In genomic region chr4:42473071-42473684, GRCh38 we compare ENCODE assay signal across 23 cellular contexts.
"Had no signal": no experiment of that assay in that cellular context is flagged by ENCODE, and none has a peak within 500 bp of the region (broad histone marks: within the 10 kb centered on the region; RNA-seq: fewer than 3 reads in every experiment).

No MANE protein-coding gene starts in this region.

- DNase-seq: effector CD4-positive, alpha-beta T cell; endodermal cell; erythroblast; foreskin keratinocyte; kidney; left cardiac atrium; left ventricle myocardium superior; mesendoderm; naive B cell; nephron progenitor cell; psoas muscle; retina; right lobe of liver; spleen; stimulated activated CD4-positive, alpha-beta T cell treated with anti-CD3 and anti-CD28 coated beads, Interleukin-15, amount 100 ng/mL, for 24 hours; stimulated activated CD4-positive, alpha-beta T cell treated with anti-CD3 and anti-CD28 coated beads, Interleukin-1b, Interleukin-23, amount 100 ng/mL, for 48 hours; stimulated activated CD4-positive, alpha-beta T cell treated with anti-CD3 and anti-CD28 coated beads, Interleukin-4, amount 100 ng/mL, for 24 hours; testis; transverse colon had no signal

- H3K36me3 ChIP-seq: neutrophil, right lobe of liver, transverse colon had no signal

- H3K27me3 Mint-ChIP-seq: naive B cell; stimulated activated memory B cell treated with anti-CD40 and anti-IgM and Interleukin-4, amounts not matched to agents 10 μg/mL and 1 μg/mL and 100 μg/mL, for 72 hours; stimulated activated naive CD8-positive, alpha-beta T cell treated with anti-CD3 and anti-CD28 coated beads, Interleukin-15, Interleukin-2, amounts not matched to agents 100 ng/mL and 50 ng/mL, for 24 hours had no signal

- H3K4me1 ChIP-seq: foreskin keratinocyte, psoas muscle, right lobe of liver, spleen, testis, transverse colon had no signal

- H3K4me1 Mint-ChIP-seq: endodermal cell, nephron progenitor cell had no signal

- H3K9me3 ChIP-seq: neutrophil, psoas muscle, right lobe of liver, spleen, testis, transverse colon had no signal

- H3K4me3 Mint-ChIP-seq: endodermal cell; naive B cell; nephron progenitor cell; stimulated activated memory B cell treated with anti-CD40 and anti-IgM and Interleukin-4, amounts not matched to agents 10 μg/mL and 1 μg/mL and 100 μg/mL, for 72 hours; stimulated activated naive CD8-positive, alpha-beta T cell treated with anti-CD3 and anti-CD28 coated beads, Interleukin-15, Interleukin-2, amounts not matched to agents 100 ng/mL and 50 ng/mL, for 24 hours had no signal

- H3K9me3 Mint-ChIP-seq: endodermal cell; nephron progenitor cell; stimulated activated memory B cell treated with anti-CD40 and anti-IgM and Interleukin-4, amounts not matched to agents 10 μg/mL and 1 μg/mL and 100 μg/mL, for 72 hours; stimulated activated naive CD8-positive, alpha-beta T cell treated with anti-CD3 and anti-CD28 coated beads, Interleukin-15, Interleukin-2, amounts not matched to agents 100 ng/mL and 50 ng/mL, for 24 hours had no signal

- H3K27ac ChIP-seq: coronary artery, foreskin keratinocyte, neutrophil, psoas muscle, right lobe of liver, spleen, testis, transverse colon had no signal

- H3K4me3 ChIP-seq: coronary artery, psoas muscle, right lobe of liver, spleen, testis, transverse colon had no signal

- H3K27me3 ChIP-seq: foreskin keratinocyte, neutrophil, right lobe of liver, spleen, testis, transverse colon had no signal

- H3K27ac Mint-ChIP-seq: endodermal cell; stimulated activated memory B cell treated with anti-CD40 and anti-IgM and Interleukin-4, amounts not matched to agents 10 μg/mL and 1 μg/mL and 100 μg/mL, for 72 hours; stimulated activated naive CD8-positive, alpha-beta T cell treated with anti-CD3 and anti-CD28 coated beads, Interleukin-15, Interleukin-2, amounts not matched to agents 100 ng/mL and 50 ng/mL, for 24 hours had no signal
